Comparison of ENCODE assay signal across 19 cellular contexts in genomic region chr18:23756590-23757540, GRCh38.
DNase-seq lines count a peak whose midpoint lies in the region; ATAC-seq, FAIRE-seq and TF ChIP-seq lines count a peak whose summit lies in the region.
"Had no signal": no experiment of that assay in that cellular context is flagged by ENCODE, and none has a peak within 500 bp of the region (broad histone marks: within the 10 kb centered on the region; RNA-seq: fewer than 3 reads in every experiment).

No MANE protein-coding gene starts in this region.

- peak overlapping the region; percentile 46; the same call in 1 of the 2 replicates for H2BK15ac ChIP-seq in H1 (ENCODE audit: low read length)

- no peak for TF ChIP-seq RAD21 in H1 (IDR thresholded peaks at IDR 0.05 in 1 of 2, conservative IDR thresholded peaks at IDR 0.05 in 1 of 2; ENCODE audit: low read depth in 2 of 2, low read length in 2 of 2)

- H3K9me3 Mint-ChIP-seq in GM23338 = no peaks in the 10 kb centered on the region
- H3K9me3 Mint-ChIP-seq: CD8-positive, alpha-beta memory T cell; HFFc6 had no signal

- H3K4me1 Mint-ChIP-seq in GM23338 = peaks cover 6% of the 10 kb centered on the region; the same call in 2 of the 3 replicates
- H3K4me1 Mint-ChIP-seq: CD8-positive, alpha-beta memory T cell had no signal

- H2BK120ac ChIP-seq in H1 (replicated peaks; ENCODE audit: low read depth, low read length) = no peak overlapping the region

- POLR2A ChIA-PET in H1 (lab: Charles Lee; ENCODE audit: partially characterized antibody) = interaction anchor here (1.7 kb wide), 1 partner anchor 382 kb away, joined by 4 read pairs; the partner anchor contains the start of gene CABYR

- H3K79me2 ChIP-seq in GM23338 (replicated peaks; ENCODE audit: insufficient read depth) (no peaks in the 10 kb centered on the region), H1 (ENCODE audit: control insufficient read depth in 1 of 2, insufficient read depth in 2 of 2, low read length in 2 of 2) (no peaks in the 10 kb centered on the region)

- no peak overlapping the region for H3K4ac ChIP-seq in H1 (replicated peaks; ENCODE audit: insufficient read length, low read depth, low read length)

- no peaks in the 10 kb centered on the region for H3K9me3 ChIP-seq in H1 (ENCODE audit: insufficient read depth in 2 of 2, low read depth in 1 of 2, low read length in 1 of 2)
- H3K9me3 ChIP-seq: SK-N-SH had no signal

- no peaks in the 10 kb centered on the region for H3K4me1 ChIP-seq in GM23338 (ENCODE audit: insufficient read depth)
- peaks cover 0 to 4% (median 2%) of the 10 kb centered on the region in 4 experiments; a peak in 2 of 7 replicates for H3K4me1 ChIP-seq in H1 (replicated peaks in 1 of 4; ENCODE audit: control insufficient read depth in 3 of 4, insufficient read depth in 4 of 4, low read length in 3 of 4)
- H3K4me1 ChIP-seq: BLaER1 treated with 17β-estradiol and CSF1 and Interleukin-3, amounts not matched to agents 10 nM and 100 nM had no signal

- no peak for TF ChIP-seq EP300 in H1 (IDR thresholded peaks at IDR 0.05; ENCODE audit: borderline replicate concordance in 1 of 2, low read depth in 2 of 2, low read length in 2 of 2)

- H3K9ac ChIP-seq in H1 (replicated peaks in 1 of 4; ENCODE audit: extremely low read depth in 1 of 4, low read depth in 3 of 4, low read length in 3 of 4) = no peak overlapping the region
- H3K9ac ChIP-seq: BLaER1 treated with 17β-estradiol and CSF1 and Interleukin-3, amounts not matched to agents 10 nM and 100 nM; SK-N-SH had no signal

- TF ChIP-seq CTCF in GM23338 (conservative IDR thresholded peaks at IDR 0.05; ENCODE audit: low read depth in 2 of 2) (no peak), H1 (IDR thresholded peaks at IDR 0.05; ENCODE audit: control extremely low read depth in 1 of 3, insufficient read depth in 1 of 3, low read depth in 1 of 3, low read length in 3 of 3) (no peak), omental fat pad (IDR thresholded peaks at IDR 0.05) (no peak)

- TF ChIP-seq POLR2A in H1 (IDR thresholded peaks at IDR 0.05; ENCODE audit: control extremely low read depth in 1 of 2, low read depth in 2 of 2, low read length in 2 of 2) = no peak

- H3K27me3 ChIP-seq in GM23338 (ENCODE audit: insufficient read depth) (no peaks in the 10 kb centered on the region), H1 (replicated peaks in 1 of 4; ENCODE audit: control insufficient read depth in 3 of 4, extremely low read depth in 1 of 4, insufficient read depth in 3 of 4, low read length in 3 of 4) (no peaks in the 10 kb centered on the region)
- H3K27me3 ChIP-seq: BLaER1 treated with 17β-estradiol and CSF1 and Interleukin-3, amounts not matched to agents 10 nM and 100 nM had no signal

- H2AK5ac ChIP-seq in H1 (ENCODE audit: low read depth, low read length) = no peak overlapping the region

- no peaks in the 10 kb centered on the region for H3F3A ChIP-seq in GM23338 (replicated peaks; ENCODE audit: low read depth)

- H3K23ac ChIP-seq in H1 (ENCODE audit: insufficient read length) = no peak overlapping the region

- H3K27ac ChIP-seq in GM23338 (ENCODE audit: low read depth) (no peak overlapping the region), H1 (ENCODE audit: low read depth, low read length) (no peak overlapping the region)
- H3K27ac ChIP-seq: BLaER1 treated with 17β-estradiol and CSF1 and Interleukin-3, amounts not matched to agents 10 nM and 100 nM had no signal

- no peak overlapping the region; the same call in 1 of the 2 replicates for H3K4me2 ChIP-seq in GM23338
- H3K4me2 ChIP-seq in H1 (ENCODE audit: insufficient read depth in 1 of 2, low read depth in 2 of 2, low read length in 2 of 2) = peak overlapping the region; percentile 12 to 17; a peak in 2 of 4 replicates
- H3K4me2 ChIP-seq: BLaER1 treated with 17β-estradiol and CSF1 and Interleukin-3, amounts not matched to agents 10 nM and 100 nM; SK-N-SH had no signal

- intact Hi-C loops in sciatic nerve (cut with DNase I) = no loop called here

- H2BK12ac ChIP-seq in H1 (ENCODE audit: low read depth, low read length) = peak overlapping the region; percentile 31; the same call in 1 of the 2 replicates

- no peaks in the 10 kb centered on the region for H3K36me3 Mint-ChIP-seq in GM23338 (ENCODE audit: low read depth)
- H3K36me3 Mint-ChIP-seq: CD8-positive, alpha-beta memory T cell had no signal

- H3K14ac ChIP-seq in H1 (ENCODE audit: insufficient read length) = no peak overlapping the region

- peak overlapping the region; percentile 81 for H2AFZ ChIP-seq in GM23338
- peak overlapping the region; percentile 17; the same call in 1 of the 2 replicates for H2AFZ ChIP-seq in H1 (ENCODE audit: low read length)

- no peaks in the 10 kb centered on the region for H3K36me3 ChIP-seq in GM23338 (ENCODE audit: insufficient read depth)
- H3K36me3 ChIP-seq in H1 (ENCODE audit: control insufficient read depth in 2 of 4, insufficient read depth in 4 of 4, low read length in 3 of 4) = no peaks in the 10 kb centered on the region
- H3K36me3 ChIP-seq: BLaER1 treated with 17β-estradiol and CSF1 and Interleukin-3, amounts not matched to agents 10 nM and 100 nM had no signal

- H4K5ac ChIP-seq in H1 (ENCODE audit: insufficient read length, low read depth, low read length) = no peak overlapping the region

- H3K4me3 ChIP-seq in GM23338 (no peak overlapping the region), H1 (ENCODE audit: extremely low read depth in 1 of 4, insufficient read depth in 2 of 4, low read depth in 3 of 4, low read length in 4 of 4) (no peak overlapping the region)
- H3K4me3 ChIP-seq: BLaER1 treated with 17β-estradiol and CSF1 and Interleukin-3, amounts not matched to agents 10 nM and 100 nM had no signal

- 0 out of 2 replicates have a peak overlapping the region, but pooled peaks have one; percentile 28 for H4K8ac ChIP-seq in H1 (ENCODE audit: extremely low read depth, insufficient read depth, low read length)

- 0 out of 2 replicates have a peak overlapping the region, but pooled peaks have one; percentile 62 for H3K18ac ChIP-seq in H1 (ENCODE audit: extremely low read depth, low read length)

- ATAC-seq in GM23338 (peak; percentile 77), sciatic nerve (peak; percentile 25), GM21360 (IDR thresholded peaks at IDR 0.05; ENCODE audit: unreplicated experiment) (no peak), omental fat pad (ENCODE audit: low FRiP score) (no peak)

- H3K27me3 Mint-ChIP-seq in GM23338 (ENCODE audit: insufficient read depth, low read depth, poor library complexity) = peaks cover 1% of the 10 kb centered on the region

- H3K23me2 ChIP-seq in H1 (ENCODE audit: low read depth, low read length) = no peaks in the 10 kb centered on the region

- H3K27ac Mint-ChIP-seq in GM23338 = no peak overlapping the region
- H3K27ac Mint-ChIP-seq: HFFc6 had no signal

- no peak overlapping the region for H3K4me3 Mint-ChIP-seq in GM23338
- H3K4me3 Mint-ChIP-seq: CD8-positive, alpha-beta memory T cell; HFFc6 had no signal

- 82% methylated on average over 22 of the region's 35 CpGs; no CpG with 5 or more reads in 1 of the 2 experiments for WGBS in H1 (ENCODE audit: extremely low coverage in 1 of 2, insufficient coverage in 1 of 2, insufficient read length in 1 of 2, insufficient replicate concordance in 2 of 2, low coverage in 1 of 2, low lambda C conversion rate in 2 of 2, missing lambda C conversion rate in 1 of 2), 2 experiments

- no peaks in the 10 kb centered on the region for H4K20me1 ChIP-seq in GM23338 (replicated peaks; ENCODE audit: insufficient read depth)
- H4K20me1 ChIP-seq in H1 (replicated peaks in 1 of 2; ENCODE audit: control insufficient read depth in 1 of 2, insufficient read depth in 2 of 2, low read length in 2 of 2) = peaks cover 0 to 2% of the 10 kb centered on the region in 2 experiments
- H4K20me1 ChIP-seq: BLaER1 treated with 17β-estradiol and CSF1 and Interleukin-3, amounts not matched to agents 10 nM and 100 nM had no signal

- no peak for FAIRE-seq in H1 (lab: Jason Lieb, UNC)
- FAIRE-seq: D721Med had no signal

- no peak overlapping the region; the same call in 1 of the 2 replicates for H2BK5ac ChIP-seq in H1 (ENCODE audit: low read depth, low read length)

- 0 out of 2 replicates have a peak, but pooled peaks cover 7% of the 10 kb centered on the region for H3K9me2 ChIP-seq in GM23338 (ENCODE audit: insufficient read depth)
- H3K9me2 ChIP-seq: SK-N-SH had no signal

- CTCF ChIA-PET in H1 (lab: Charles Lee; ENCODE audit: partially characterized antibody) = interaction anchor here (1.2 kb wide), 1 partner anchor 73 kb away, joined by 3 read pairs; no protein-coding TSS in a partner anchor

- H4K91ac ChIP-seq in H1 (replicated peaks; ENCODE audit: insufficient read length, low read length) = peak overlapping the region; percentile 7

- peak; percentile 36 for DNase-seq in GM23338 (ENCODE audit: low spot score)
- DNase-seq in H1 (ENCODE audit: low read depth in 1 of 2, low spot score in 2 of 2) = no peak
- peak; percentile 32 for DNase-seq in left kidney (ENCODE audit: low read depth, low spot score)
- no peak for DNase-seq in sciatic nerve (ENCODE audit: low spot score)
- DNase-seq in omental fat pad (ENCODE audit: low spot score) = no peak
- DNase-seq in NOMO-1 treated with DMSO at 0.1 percent for 48 hours (lab: John Stamatoyannopoulos, UW; ENCODE audit: unreplicated experiment) = no peak
- DNase-seq: CD8-positive, alpha-beta memory T cell; DMS79; HFFc6; IMR-90; NCI-H1417 treated with DMSO at 0.1 percent for 48 hours; NCI-H2227 treated with DMSO at 0.1 percent for 48 hours; NCI-H510A treated with DMSO at 0.1 percent for 48 hours; NCI-H774; SHP77; SK-N-SH had no signal

- H3K79me1 ChIP-seq in H1 (ENCODE audit: low read depth, low read length) = no peaks in the 10 kb centered on the region

- no peak overlapping the region for H3K56ac ChIP-seq in H1 (replicated peaks; ENCODE audit: insufficient read length, low read depth, low read length)

- peak overlapping the region; percentile 44; the same call in 1 of the 2 replicates for H2BK20ac ChIP-seq in H1 (ENCODE audit: low read length)

TF ChIP-seq in GM23338, 12 proteins besides CTCF, POLR2A, EP300 and RAD21 (continues in another document):
- TF ChIP-seq ZNF331 (CRISPR knock-in tag; IDR thresholded peaks at IDR 0.05; ENCODE audit: low read depth) (no peak), EZH2phosphoT487 (IDR thresholded peaks at IDR 0.05; ENCODE audit: unreplicated experiment) (no peak), EZH2 (IDR thresholded peaks at IDR 0.05; ENCODE audit: low read depth, unreplicated experiment) (no peak), ZNF114 (CRISPR knock-in tag; IDR thresholded peaks at IDR 0.05) (no peak), JUNB (IDR thresholded peaks at IDR 0.05; ENCODE audit: unreplicated experiment) (no peak), NANOG (IDR thresholded peaks at IDR 0.05; ENCODE audit: borderline replicate concordance) (no peak)

TF ChIP-seq in H1, 55 proteins besides CTCF, POLR2A, EP300 and RAD21 (continues in another document):
- no peak for TF ChIP-seq ASH2L (IDR thresholded peaks at IDR 0.05; ENCODE audit: low read length)
- TF ChIP-seq E2F6 (IDR thresholded peaks at IDR 0.05) = peak; percentile 68

Comparison
In these comparisons a context has a peak if more than half of its experiments do, and no peak if none do; other contexts are left out.
1. ATAC-seq: peak in GM23338 (single experiment) and sciatic nerve (single experiment); none in GM21360 (single experiment) and omental fat pad (single experiment).
2. DNase-seq: peak in GM23338 (single experiment) and left kidney (single experiment); none in H1 (0 of 2), sciatic nerve (single experiment), omental fat pad (single experiment) and NOMO-1 treated with DMSO at 0.1 percent for 48 hours (single experiment).